Comparison of ENCODE assay signal across 23 cellular contexts in the genomic region with DNA sequence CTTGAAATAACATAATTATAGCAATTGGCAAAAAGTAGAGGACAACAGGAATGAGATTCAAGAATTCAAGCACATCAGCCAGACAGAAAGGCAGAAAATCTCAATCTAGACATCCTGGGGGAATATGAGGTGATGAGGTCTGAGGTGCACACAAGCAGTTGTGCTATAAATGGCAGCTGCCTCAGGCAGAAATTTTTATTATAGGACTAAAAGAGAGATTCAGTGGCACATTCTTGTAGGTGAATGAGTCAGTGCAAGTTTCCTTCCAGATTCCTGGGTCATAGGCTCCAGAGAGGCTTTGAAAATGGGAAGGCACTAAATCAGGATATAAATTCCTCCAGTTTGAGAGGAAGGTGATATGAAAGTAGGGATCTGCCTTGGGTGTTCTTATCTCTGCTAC.
"Had no signal": no experiment of that assay in that cellular context is flagged by ENCODE, and none has a peak within 500 bp of the region (broad histone marks: within the 10 kb centered on the region; RNA-seq: fewer than 3 reads in every experiment).

No MANE protein-coding gene starts in this region.

- H3K9me3 ChIP-seq: psoas muscle had no signal

- H3K4me3 ChIP-seq: coronary artery, heart right ventricle, lung, psoas muscle, spleen, stomach had no signal

- H3K36me3 Mint-ChIP-seq: naive B cell, type B pancreatic cell had no signal

- DNase-seq: effector CD4-positive, alpha-beta T cell; endodermal cell; heart right ventricle; kidney; left colon; left ventricle myocardium superior; mesenchymal stem cell; naive B cell; psoas muscle; retina; spleen; stimulated activated CD4-positive, alpha-beta T cell treated with anti-CD3 and anti-CD28 coated beads, Interleukin-15, amount 100 ng/mL, for 24 hours; stimulated activated CD4-positive, alpha-beta T cell treated with anti-CD3 and anti-CD28 coated beads, Interleukin-1b, Interleukin-23, amount 100 ng/mL, for 48 hours; stimulated activated CD4-positive, alpha-beta T cell treated with anti-CD3 and anti-CD28 coated beads, Interleukin-4, amount 100 ng/mL, for 24 hours; stimulated activated naive CD4-positive, alpha-beta T cell; stomach; substantia nigra had no signal

- H3K36me3 ChIP-seq: heart right ventricle, spleen, stomach had no signal

- H3K4me3 Mint-ChIP-seq: endodermal cell, naive B cell, nephron, type B pancreatic cell had no signal

- ATAC-seq: heart right ventricle, left colon, left ventricle myocardium superior, psoas muscle, sciatic nerve had no signal

- H3K4me1 Mint-ChIP-seq: endodermal cell, naive B cell, nephron had no signal

- H3K9me3 Mint-ChIP-seq: nephron had no signal

- H3K27me3 ChIP-seq: heart right ventricle, spleen, stomach had no signal

- H3K27me3 Mint-ChIP-seq: type B pancreatic cell had no signal

- H3K27ac ChIP-seq: coronary artery, heart right ventricle, parathyroid adenoma, psoas muscle, spleen, stomach had no signal

- H3K4me1 ChIP-seq: heart right ventricle, parathyroid adenoma, psoas muscle, spleen, stomach had no signal
